29 cellular contexts compared by ENCODE assay signal in genomic region chr3:12465826-12466225, GRCh38. TPM values are rescaled to one million over a fixed set of nuclear protein-coding genes. Genes with fewer than 3 reads are reported as not detected.
DNase-seq lines count a peak whose midpoint lies in the region; ATAC-seq, FAIRE-seq and TF ChIP-seq lines count a peak whose summit lies in the region.
"Had no signal": no experiment of that assay in that cellular context is flagged by ENCODE, and none has a peak within 500 bp of the region (broad histone marks: within the 10 kb centered on the region; RNA-seq: fewer than 3 reads in every experiment).

No MANE protein-coding gene starts in this region.

- H3K4me1 ChIP-seq in mammary epithelial cell (ENCODE audit: insufficient read depth, low read length) (peaks cover 7% of the 10 kb centered on the region), kidney (ENCODE audit: control insufficient read depth in 1 of 2, insufficient read depth in 1 of 2, low read depth in 1 of 2, low read length in 2 of 2) (peaks cover 0 to 9% of the 10 kb centered on the region in 2 donors), neuronal stem cell (ENCODE audit: control insufficient read depth in 2 of 2, insufficient read depth in 1 of 2, low read depth in 1 of 2, low read length in 2 of 2) (peaks cover 0 to 5% of the 10 kb centered on the region in 2 donors), stomach (peaks cover 0 to 10% (median 4%) of the 10 kb centered on the region in 4 donors)
- H3K4me1 ChIP-seq: BE2C, HAP-1 had no signal

- no peak overlapping the region for H3K4me3 Mint-ChIP-seq in MCF 10A (ENCODE audit: unreplicated experiment)
- H3K4me3 Mint-ChIP-seq: CD14-positive monocyte; CD8-positive, alpha-beta memory T cell; HFFc6 had no signal

- no peak overlapping the region for H3K4me2 ChIP-seq in mammary epithelial cell (ENCODE audit: insufficient read depth, low read depth, low read length)
- H3K4me2 ChIP-seq in neuronal stem cell (ENCODE audit: insufficient read depth, low read length, poor library complexity, severe bottlenecking), result no peak overlapping the region
- H3K4me2 ChIP-seq: PC-9 had no signal

- H3K18ac ChIP-seq in neuronal stem cell (ENCODE audit: low read length), result peak overlapping the region; percentile 46

- H2BK5ac ChIP-seq in neuronal stem cell (ENCODE audit: low read length), result no peak overlapping the region

- peaks cover 2% of the 10 kb centered on the region for H3K4me1 Mint-ChIP-seq in MCF 10A (ENCODE audit: insufficient read depth, unreplicated experiment)

- H3K4me3 ChIP-seq in mammary epithelial cell (replicated peaks in 1 of 3; ENCODE audit: insufficient read depth in 1 of 3, low read depth in 2 of 3, low read length in 3 of 3) (no peak overlapping the region), kidney (ENCODE audit: low read length in 2 of 2) (peak overlapping the region; percentile 25 to 39), neuronal stem cell (ENCODE audit: low read length in 2 of 2) (no peak overlapping the region), stomach (no peak overlapping the region)
- H3K4me3 ChIP-seq: HAP-1, K562, PC-9 had no signal

- CTCF ChIA-PET in mammary epithelial cell (lab: Charles Lee; ENCODE audit: low non-redundant PET), result no interaction called here
- CTCF ChIA-PET in MCF 10A (lab: Yijun Ruan, JAX), result interaction anchor here (0.5 to 0.8 kb wide), 3 partner anchors 232 to 327 kb away, joined by 3 to 6 read pairs (median 3); no protein-coding TSS in a partner anchor

- no peaks in the 10 kb centered on the region for H4K20me1 ChIP-seq in mammary epithelial cell (ENCODE audit: insufficient read depth, low read length)

- WGBS in mammary epithelial cell (ENCODE audit: low coverage, missing lambda C conversion rate), result 28% methylated on average over 4 of the region's 4 CpGs
- WGBS in neuronal stem cell (ENCODE audit: extremely low coverage in 2 of 2, insufficient read length in 2 of 2, insufficient replicate concordance in 1 of 2), 2 donors, result no CpG with 5 or more reads among the region's 4 CpGs
- WGBS in stomach, 5 donors, result 39 to 46% (median 45%) methylated on average over 4 of the region's 4 CpGs

- no peak overlapping the region for H3K23ac ChIP-seq in neuronal stem cell (ENCODE audit: low read depth, low read length, poor library complexity)

- peak overlapping the region; percentile 33 for H2AFZ ChIP-seq in mammary epithelial cell (ENCODE audit: low read depth, low read length)
- no peak overlapping the region for H2AFZ ChIP-seq in neuronal stem cell (ENCODE audit: low read length)
- H2AFZ ChIP-seq: PC-9 had no signal

- H3K27me3 Mint-ChIP-seq in MCF 10A (ENCODE audit: insufficient read depth, unreplicated experiment), result no peaks in the 10 kb centered on the region

- H4K91ac ChIP-seq in neuronal stem cell (ENCODE audit: low read depth, low read length, poor library complexity), result no peak overlapping the region

- no peaks in the 10 kb centered on the region for H3K79me2 ChIP-seq in mammary epithelial cell (ENCODE audit: insufficient read depth, low read length)

- H3K27me3 ChIP-seq in mammary epithelial cell (ENCODE audit: insufficient read depth, low read length), result no peaks in the 10 kb centered on the region
- H3K27me3 ChIP-seq in neuronal stem cell (ENCODE audit: control insufficient read depth in 3 of 3, insufficient read depth in 3 of 3, low read depth in 1 of 3, low read length in 3 of 3), result no peaks in the 10 kb centered on the region
- H3K27me3 ChIP-seq in stomach, result no peaks in the 10 kb centered on the region
- H3K27me3 ChIP-seq: BE2C had no signal

- no peaks in the 10 kb centered on the region for H3K9me3 Mint-ChIP-seq in MCF 10A (ENCODE audit: unreplicated experiment)
- H3K9me3 Mint-ChIP-seq: CD8-positive, alpha-beta memory T cell; HFFc6 had no signal

- BruUV-seq in mammary epithelial cell (replicated peaks; lab: Mats Ljungman, UMichigan) (no TSS peak), MCF 10A (replicated peaks; lab: Mats Ljungman, UMichigan) (no TSS peak)

- H3K9me3 ChIP-seq in mammary epithelial cell (replicated peaks; ENCODE audit: insufficient read depth, low read length) (no peaks in the 10 kb centered on the region), kidney (ENCODE audit: control insufficient read depth in 1 of 2, low read length in 2 of 2) (no peaks in the 10 kb centered on the region), neuronal stem cell (replicated peaks in 1 of 2; ENCODE audit: control insufficient read depth in 2 of 2, insufficient read depth in 1 of 2, low read depth in 1 of 2, low read length in 2 of 2) (no peaks in the 10 kb centered on the region), stomach (no peaks in the 10 kb centered on the region)
- H3K9me3 ChIP-seq: BE2C, HAP-1 had no signal

- H3K36me3 Mint-ChIP-seq in MCF 10A (ENCODE audit: insufficient read depth, unreplicated experiment), result no peaks in the 10 kb centered on the region
- H3K36me3 Mint-ChIP-seq: CD8-positive, alpha-beta memory T cell had no signal

- no peak for ATAC-seq in HG03097 (IDR thresholded peaks at IDR 0.05; ENCODE audit: low FRiP score, unreplicated experiment)
- ATAC-seq: HepG2, K562 had no signal

- no peak overlapping the region for H3K14ac ChIP-seq in neuronal stem cell (ENCODE audit: low read length)

- in situ Hi-C loops in mammary epithelial cell (cut with MboI; ENCODE audit: low sequenced_read_pairs in 2 of 2), result no loop called here

- TF ChIP-seq EP300 in stomach (IDR thresholded peaks at IDR 0.05), result no peak

- FAIRE-seq in kidney (lab: Jason Lieb, UNC), result no peak
- FAIRE-seq: G401.6, HepG2, K562 had no signal

- H3K27ac ChIP-seq in mammary epithelial cell (ENCODE audit: insufficient read depth, low read depth, low read length) (no peak overlapping the region), kidney (ENCODE audit: low read depth in 2 of 2, low read length in 2 of 2) (peak overlapping the region; percentile 11 to 42), neuronal stem cell (replicated peaks; ENCODE audit: low read length) (no peak overlapping the region), stomach (no peak overlapping the region)
- H3K27ac ChIP-seq: PC-9, RWPE1 had no signal

- no peak overlapping the region for H3K9ac ChIP-seq in mammary epithelial cell (ENCODE audit: insufficient read depth, low read length)
- H3K9ac ChIP-seq in kidney (ENCODE audit: low read length in 2 of 2), result no peak overlapping the region
- H3K9ac ChIP-seq in neuronal stem cell (ENCODE audit: low read depth, low read length, poor library complexity), result no peak overlapping the region

- TF ChIP-seq CTCF in mammary epithelial cell (conservative IDR thresholded peaks at IDR 0.05 in 1 of 2, IDR thresholded peaks at IDR 0.05 in 1 of 2; ENCODE audit: extremely low read depth in 1 of 2, insufficient read depth in 1 of 2, low read depth in 1 of 2, low read length in 2 of 2) (no peak), MCF 10A (IDR thresholded peaks at IDR 0.05; ENCODE audit: unreplicated experiment) (no peak), kidney (IDR thresholded peaks at IDR 0.05; ENCODE audit: borderline replicate concordance, extremely low read depth, insufficient read depth) (no peak), stomach (IDR thresholded peaks at IDR 0.05) (no peak)

- DNase-seq in mammary epithelial cell (no peak), MCF 10A (ENCODE audit: unreplicated experiment) (no peak), kidney (no peak), neuronal stem cell (ENCODE audit: low spot score) (no peak), EL (no peak), stomach (no peak), cortex of kidney (lab: John Stamatoyannopoulos, UW) (no peak)
- DNase-seq: 8988T; ACHN; BE2C; Calu3; CD8-positive, alpha-beta memory T cell; GOT3; HFFc6; Kasumi-1; NCI-H1105 treated with DMSO at 0.1 percent for 48 hours; NCI-H146; NCI-H1930; NCI-H2107; NCI-H774; PC-9; SHP77 had no signal

- H2BK15ac ChIP-seq in neuronal stem cell (ENCODE audit: low read length), result no peak overlapping the region

- intact Hi-C loops in mammary epithelial cell (cut with micrococcal nuclease), result no loop called here
- intact Hi-C loops in MCF 10A (cut with micrococcal nuclease), result no loop called here
- intact Hi-C loops in kidney (cut with DNase I), result no loop called here
- intact Hi-C loops in stomach (cut with DNase I; ENCODE audit: low total_unique reads), result no loop called here

- no peaks in the 10 kb centered on the region for H3K79me1 ChIP-seq in neuronal stem cell (ENCODE audit: low read depth, low read length)

- no peak for TF ChIP-seq POLR2A in stomach (IDR thresholded peaks at IDR 0.05)

- H3K27ac Mint-ChIP-seq in MCF 10A (ENCODE audit: low read depth, unreplicated experiment), result no peak overlapping the region
- H3K27ac Mint-ChIP-seq: CD8-positive, alpha-beta memory T cell; HFFc6 had no signal

- no peak overlapping the region for H2BK120ac ChIP-seq in neuronal stem cell (ENCODE audit: low read depth, low read length)

- H2BK12ac ChIP-seq in neuronal stem cell (ENCODE audit: low read length), result no peak overlapping the region

- H3K36me3 ChIP-seq in mammary epithelial cell (ENCODE audit: insufficient read depth, low read length) (no peaks in the 10 kb centered on the region), kidney (ENCODE audit: control insufficient read depth in 1 of 2, insufficient read depth in 2 of 2, low read length in 2 of 2) (no peaks in the 10 kb centered on the region), neuronal stem cell (replicated peaks in 1 of 2; ENCODE audit: control insufficient read depth in 2 of 2, insufficient read depth in 2 of 2, low read length in 2 of 2) (no peaks in the 10 kb centered on the region), stomach (no peaks in the 10 kb centered on the region)
- H3K36me3 ChIP-seq: BE2C, HAP-1 had no signal

- H2AK5ac ChIP-seq in neuronal stem cell (ENCODE audit: low read depth, low read length), result no peak overlapping the region

- POLR2A ChIA-PET in MCF 10A (lab: Yijun Ruan, JAX), result no interaction called here

- dilution Hi-C loops in mammary epithelial cell (cut with HindIII; ENCODE audit: low sequenced_read_pairs), result loop anchor here (5.0 to 25.0 kb wide), 2 partner anchors 84 to 329 kb away; no protein-coding TSS in a partner anchor

- no peak overlapping the region for H3K4ac ChIP-seq in neuronal stem cell (ENCODE audit: low read length)

- H4K8ac ChIP-seq in neuronal stem cell (ENCODE audit: low read depth, low read length), result no peak overlapping the region

RNA-seq across cellular contexts. Expression of gene TSEN2, which starts 18.5 kb away (rescaled TPM):
- total RNA-seq in mammary epithelial cell, result 10 to 100 TPM; 16.0 to 24.6 TPM
- 14.6 TPM for polyA plus RNA-seq in mammary epithelial cell
- polyA minus RNA-seq in mammary epithelial cell, result 30.1 TPM
- 24.5 and 32.3 TPM in 2 replicates for total RNA-seq in MCF 10A (2022)
- 20.7 TPM for total RNA-seq in kidney
- polyA plus RNA-seq in kidney (ENCODE audit: insufficient read depth, low read depth, low replicate concordance), result 10.3 TPM
- 13.0 TPM for polyA plus RNA-seq in neuronal stem cell (2013, experiment 1 of 2)
- 13.7 TPM for polyA plus RNA-seq in neuronal stem cell (2013, experiment 2 of 2)
- total RNA-seq in stomach, result 10 to 100 TPM; 12.9 to 43.0 (median 33.9) TPM
- 10 to 100 TPM; 10.7 to 16.8 (median 11.0) TPM for polyA plus RNA-seq in stomach

Comparison
In these comparisons a context has a peak if more than half of its experiments do, and no peak if none do; other contexts are left out.
1. H3K27ac ChIP-seq: peak in kidney (2 of 2); none in mammary epithelial cell (single experiment), neuronal stem cell (single experiment) and stomach (0 of 5).
2. H3K4me3 ChIP-seq: peak in kidney (2 of 2); none in mammary epithelial cell (0 of 3), neuronal stem cell (0 of 2) and stomach (0 of 4).